In the genomic region with DNA sequence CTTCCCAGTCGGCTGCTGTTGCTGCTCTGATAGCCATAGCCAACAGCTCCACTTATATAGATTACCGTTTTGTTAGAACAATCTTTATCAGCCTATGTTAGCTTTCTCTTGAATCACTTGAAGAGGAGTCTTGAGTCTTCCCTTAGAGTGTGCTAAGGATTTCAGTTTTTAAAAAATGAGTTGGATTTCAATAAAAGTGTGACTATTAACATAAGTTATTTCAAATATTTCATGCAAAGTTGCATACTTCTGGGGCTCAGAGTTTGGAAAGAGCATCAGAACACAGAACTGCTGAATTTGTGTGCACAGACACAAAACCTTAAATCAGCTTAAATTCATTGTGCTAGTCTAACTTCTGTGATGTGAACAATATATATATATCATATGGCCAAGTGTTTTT, we compare ENCODE assay signal across 15 cellular contexts.
DNase-seq lines count a peak whose midpoint lies in the region; ATAC-seq and TF ChIP-seq lines count a peak whose summit lies in the region.
"Had no signal": no experiment of that assay in that cellular context is flagged by ENCODE, and none has a peak within 500 bp of the region (broad histone marks: within the 10 kb centered on the region; RNA-seq: fewer than 3 reads in every experiment).

No MANE protein-coding gene starts in this region.

- H3K18ac ChIP-seq in IMR-90 (ENCODE audit: low read depth, low read length): no peak overlapping the region

- no peak overlapping the region for H3K27ac ChIP-seq in IMR-90 (ENCODE audit: insufficient read depth, low read length)
- H3K27ac ChIP-seq in heart left ventricle: no peak overlapping the region
- H3K27ac ChIP-seq: BLaER1 treated with 17β-estradiol and CSF1 and Interleukin-3, amounts not matched to agents 10 nM and 100 nM; KMS-11 had no signal

- H2AK9ac ChIP-seq in IMR-90 (replicated peaks; ENCODE audit: low read depth, low read length, poor library complexity): no peak overlapping the region

- no peak overlapping the region for H2AFZ ChIP-seq in IMR-90 (replicated peaks; ENCODE audit: low read length, poor library complexity)

- no peak overlapping the region for H2BK5ac ChIP-seq in IMR-90 (ENCODE audit: low read depth, low read length, poor library complexity, severe bottlenecking)

- H3K9ac ChIP-seq in IMR-90 (ENCODE audit: low read depth, low read length): no peak overlapping the region
- H3K9ac ChIP-seq: BLaER1 treated with 17β-estradiol and CSF1 and Interleukin-3, amounts not matched to agents 10 nM and 100 nM; KMS-11 had no signal

- no peak overlapping the region for H3K14ac ChIP-seq in IMR-90 (replicated peaks; ENCODE audit: low read depth, low read length)

- 0 out of 2 replicates have a peak overlapping the region, but pooled peaks have one; percentile 31 for H3K4ac ChIP-seq in IMR-90 (ENCODE audit: low read depth, low read length)

- no peak overlapping the region for H3K4me2 ChIP-seq in IMR-90 (ENCODE audit: low read depth, low read length)
- H3K4me2 ChIP-seq: BLaER1 treated with 17β-estradiol and CSF1 and Interleukin-3, amounts not matched to agents 10 nM and 100 nM; KMS-11 had no signal

- H2BK120ac ChIP-seq in IMR-90 (ENCODE audit: low read depth, low read length): peak overlapping the region; percentile 40; the same call in 1 of the 2 replicates

- POLR2A ChIA-PET in IMR-90 (lab: Charles Lee; ENCODE audit: unreplicated experiment): interaction anchor here (0.6 kb wide), 1 partner anchor 175 kb away, joined by 3 read pairs; a partner anchor contains a TSS

- DNase-seq in AG20443 (ENCODE audit: low spot score) (peak; percentile 17), GM03348 (ENCODE audit: low spot score) (peak; percentile 33), IMR-90 (peak; percentile 19), kidney tubule cell (ENCODE audit: low spot score) (no peak), ureter (ENCODE audit: low spot score) (no peak), heart left ventricle (no peak), glomerular visceral epithelial cell (ENCODE audit: extremely low spot score) (no peak)
- DNase-seq: ACHN; Calu3; CD8-positive, alpha-beta T cell; DMS79 treated with DMSO at 0.1 percent for 48 hours; GOT3; H7 had no signal

- H3K27me3 ChIP-seq in IMR-90 (ENCODE audit: control insufficient read depth, insufficient read depth, low read length) (no peaks in the 10 kb centered on the region), heart left ventricle (peaks cover 0 to 5% (median 0%) of the 10 kb centered on the region in 9 donors)
- H3K27me3 ChIP-seq: BLaER1 treated with 17β-estradiol and CSF1 and Interleukin-3, amounts not matched to agents 10 nM and 100 nM had no signal

- in situ Hi-C loops in IMR-90 (cut with MboI; ENCODE audit: low sequenced_read_pairs): no loop called here

- no peak overlapping the region for H3K4me3 ChIP-seq in IMR-90 (ENCODE audit: insufficient read depth, low read depth, low read length)
- no peak overlapping the region for H3K4me3 ChIP-seq in heart left ventricle
- H3K4me3 ChIP-seq: BLaER1 treated with 17β-estradiol and CSF1 and Interleukin-3, amounts not matched to agents 10 nM and 100 nM had no signal

- BruUV-seq in IMR-90 (replicated peaks; lab: Mats Ljungman, UMichigan): no TSS peak

- no peak overlapping the region for H3K23ac ChIP-seq in IMR-90 (ENCODE audit: low read depth, low read length)

- H4K20me1 ChIP-seq in IMR-90 (ENCODE audit: insufficient read depth, low read length): no peaks in the 10 kb centered on the region
- H4K20me1 ChIP-seq: BLaER1 treated with 17β-estradiol and CSF1 and Interleukin-3, amounts not matched to agents 10 nM and 100 nM had no signal

- TF ChIP-seq POLR2A in IMR-90 (IDR thresholded peaks at IDR 0.05; ENCODE audit: low read depth, low read length) (no peak), heart left ventricle (IDR thresholded peaks at IDR 0.05) (no peak)

- no peak overlapping the region for H3K56ac ChIP-seq in IMR-90 (ENCODE audit: extremely low read depth, insufficient read depth, low read length)

- H4K5ac ChIP-seq in IMR-90 (ENCODE audit: low read depth, low read length): no peak overlapping the region

- TF ChIP-seq CTCF in IMR-90 (conservative IDR thresholded peaks at IDR 0.05; ENCODE audit: low read depth, low read length): no peak
- no peak for TF ChIP-seq CTCF in heart left ventricle (IDR thresholded peaks at IDR 0.05)

- ATAC-seq in IMR-90 (ENCODE audit: low read depth) (peak; percentile 42), heart left ventricle (no peak)
- ATAC-seq: CD8-positive, alpha-beta T cell had no signal

- WGBS in IMR-90 (ENCODE audit: extremely low coverage in 2 of 2, insufficient read length in 1 of 2), 2 experiments: no CpG with 5 or more reads among the region's 2 CpGs
- WGBS in heart left ventricle, 4 donors: 64 to 83% (median 70%) methylated on average over 2 of the region's 2 CpGs

- H4K91ac ChIP-seq in IMR-90 (ENCODE audit: insufficient read depth, low read depth, low read length): no peak overlapping the region

- H2AK5ac ChIP-seq in IMR-90 (ENCODE audit: low read depth, low read length): no peak overlapping the region

- 0 out of 2 replicates have a peak overlapping the region, but pooled peaks have one; percentile 62 for H2BK20ac ChIP-seq in IMR-90 (ENCODE audit: low read depth, low read length)

- H3K4me1 ChIP-seq in IMR-90 (ENCODE audit: control insufficient read depth, insufficient read depth, low read length): peaks cover 5% of the 10 kb centered on the region
- peaks cover 0 to 7% (median 0%) of the 10 kb centered on the region in 12 donors for H3K4me1 ChIP-seq in heart left ventricle

- TF ChIP-seq RAD21 in IMR-90 (IDR thresholded peaks at IDR 0.05; ENCODE audit: low read length): no peak

- dilution Hi-C loops in IMR-90 (cut with HindIII; ENCODE audit: low sequenced_read_pairs, unreplicated experiment): no loop called here

- peaks cover 8% of the 10 kb centered on the region; the same call in 1 of the 2 replicates for H3K9me1 ChIP-seq in IMR-90 (ENCODE audit: insufficient read depth, low read length)

- H3K9me3 ChIP-seq in IMR-90 (ENCODE audit: control insufficient read depth, insufficient read depth, low read length) (no peaks in the 10 kb centered on the region), heart left ventricle (no peaks in the 10 kb centered on the region)
- H3K9me3 ChIP-seq: BLaER1 treated with 17β-estradiol and CSF1 and Interleukin-3, amounts not matched to agents 10 nM and 100 nM had no signal

- CTCF ChIA-PET in IMR-90 (lab: Yijun Ruan, JAX): interaction anchor here (0.6 to 1.8 kb wide), 2 partner anchors 11 to 503 kb away, joined by 3 to 8 read pairs; no protein-coding TSS in a partner anchor

- H3K79me1 ChIP-seq in IMR-90 (ENCODE audit: low read depth in 1 of 2, low read length in 2 of 2): no peaks in the 10 kb centered on the region

- peak overlapping the region in 1 of 2 experiments; percentile 6; a peak in 1 of 4 replicates for H4K8ac ChIP-seq in IMR-90 (ENCODE audit: low read depth in 2 of 2, low read length in 2 of 2)

- no peaks in the 10 kb centered on the region for H3K36me3 ChIP-seq in IMR-90 (ENCODE audit: control insufficient read depth, insufficient read depth, low read length)
- no peaks in the 10 kb centered on the region for H3K36me3 ChIP-seq in heart left ventricle
- H3K36me3 ChIP-seq: BLaER1 treated with 17β-estradiol and CSF1 and Interleukin-3, amounts not matched to agents 10 nM and 100 nM had no signal

- no peak overlapping the region for H2BK15ac ChIP-seq in IMR-90 (ENCODE audit: low read depth, low read length)

- intact Hi-C loops in IMR-90 (cut with micrococcal nuclease): no loop called here
- intact Hi-C loops in heart left ventricle (cut with DNase I): no loop called here

TF ChIP-seq in IMR-90, 13 proteins besides CTCF, POLR2A, EP300 and RAD21:
- TF ChIP-seq RFX5 (IDR thresholded peaks at IDR 0.05; ENCODE audit: low read depth, low read length): no peak

Comparison
In these comparisons a context has a peak if more than half of its experiments do, and no peak if none do; other contexts are left out.
1. DNase-seq: peak in AG20443 (single experiment), GM03348 (single experiment) and IMR-90 (single experiment); none in kidney tubule cell (single experiment), ureter (single experiment), heart left ventricle (0 of 5) and glomerular visceral epithelial cell (single experiment).